ENCODE assay signal across 24 cellular contexts in genomic region chr12:19880076-19880475, GRCh38.
DNase-seq lines count a peak whose midpoint lies in the region; ATAC-seq, FAIRE-seq and TF ChIP-seq lines count a peak whose summit lies in the region.
"Had no signal": no experiment of that assay in that cellular context is flagged by ENCODE, and none has a peak within 500 bp of the region (broad histone marks: within the 10 kb centered on the region; RNA-seq: fewer than 3 reads in every experiment).

No MANE protein-coding gene starts in this region.

- no peak overlapping the region for H3K9ac ChIP-seq in smooth muscle cell (ENCODE audit: low read depth)
- H3K9ac ChIP-seq: BLaER1 had no signal

- TF ChIP-seq POLR2A in A549 (IDR thresholded peaks at IDR 0.05; ENCODE audit: low read length) = no peak

- CTCF ChIA-PET in A549 (lab: Yijun Ruan, JAX) = no interaction called here

- H3K79me2 ChIP-seq in smooth muscle cell (ENCODE audit: low read depth) = no peaks in the 10 kb centered on the region

- peaks cover 19% of the 10 kb centered on the region for H3K4me1 ChIP-seq in A549
- H3K4me1 ChIP-seq in smooth muscle cell (ENCODE audit: low read depth) = no peaks in the 10 kb centered on the region
- H3K4me1 ChIP-seq: BE2C, BLaER1 had no signal

- no peak for ATAC-seq in A549
- ATAC-seq: GM12878 had no signal

- H3K4me3 ChIP-seq in A549 = no peak overlapping the region
- no peak overlapping the region for H3K4me3 ChIP-seq in smooth muscle cell
- H3K4me3 ChIP-seq: BLaER1, GM12878 had no signal

- DNase-seq in A549 (ENCODE audit: low read depth in 1 of 2, low spot score in 1 of 2) = no peak
- peak; percentile 64 for DNase-seq in M059J (ENCODE audit: low read depth)
- DNase-seq in smooth muscle cell (lab: John Stamatoyannopoulos, UW; ENCODE audit: unreplicated experiment) = no peak
- no peak for DNase-seq in NCI-H2227 (lab: John Stamatoyannopoulos, UW; ENCODE audit: unreplicated experiment)
- no peak for DNase-seq in inferior parietal cortex (ENCODE audit: extremely low spot score)
- DNase-seq: ACHN; BE2C; C1 segment of cervical spinal cord; CD4-positive, alpha-beta memory T cell; CD4-positive, CD25-positive, alpha-beta regulatory T cell; CD8-positive, alpha-beta memory T cell; COR-L47; DMS 273 treated with DMSO at 0.1 percent for 48 hours; DMS153; DMS53; DMS79; DND-41; EL; GDM1 had no signal

- H3K36me3 ChIP-seq in smooth muscle cell (ENCODE audit: low read depth) = no peaks in the 10 kb centered on the region
- H3K36me3 ChIP-seq: BE2C, BLaER1 had no signal

- no peaks in the 10 kb centered on the region for H3K27me3 ChIP-seq in smooth muscle cell (ENCODE audit: low read depth)
- H3K27me3 ChIP-seq: BE2C, BLaER1 had no signal

- FAIRE-seq in A549 (lab: Jason Lieb, UNC) = peak; percentile 13
- FAIRE-seq: GM12878, GM12892, GM18507 had no signal

- POLR2A ChIA-PET in A549 (lab: Yijun Ruan, JAX) = no interaction called here

- TF ChIP-seq RAD21 in A549 (conservative IDR thresholded peaks at IDR 0.05 in 1 of 2, IDR thresholded peaks at IDR 0.05 in 1 of 2) = no peak

- TF ChIP-seq CTCF in A549 (IDR thresholded peaks at IDR 0.05) (no peak), smooth muscle cell (IDR thresholded peaks at IDR 0.05; ENCODE audit: borderline replicate concordance, insufficient read depth, poor library complexity, severe bottlenecking) (no peak)

- H3K27ac ChIP-seq in A549 (no peak overlapping the region), smooth muscle cell (ENCODE audit: low read depth) (no peak overlapping the region)
- H3K27ac ChIP-seq: 22Rv1, BLaER1 had no signal

- no peaks in the 10 kb centered on the region for H3K9me3 ChIP-seq in A549
- H3K9me3 ChIP-seq in smooth muscle cell (replicated peaks; ENCODE audit: low read depth) = no peaks in the 10 kb centered on the region
- H3K9me3 ChIP-seq: BE2C had no signal

- no peak for TF ChIP-seq EP300 in A549 (IDR thresholded peaks at IDR 0.05)

- H2AFZ ChIP-seq in smooth muscle cell (ENCODE audit: low read depth) = peak overlapping the region; percentile 50

- no peak overlapping the region for H3K4me2 ChIP-seq in A549
- no peak overlapping the region for H3K4me2 ChIP-seq in smooth muscle cell
- H3K4me2 ChIP-seq: BLaER1 had no signal

- H4K20me1 ChIP-seq in smooth muscle cell (ENCODE audit: low read depth) = no peaks in the 10 kb centered on the region
- H4K20me1 ChIP-seq: BLaER1 had no signal

- H3F3A ChIP-seq in smooth muscle cell (ENCODE audit: low read depth) = no peaks in the 10 kb centered on the region

TF ChIP-seq in A549, 52 proteins besides CTCF, POLR2A, EP300 and RAD21:
- TF ChIP-seq NR3C1 (IDR thresholded peaks at IDR 0.05) = no peak
- TF ChIP-seq MAZ (IDR thresholded peaks at IDR 0.05; ENCODE audit: borderline replicate concordance, low read depth, low read length) = no peak
- TF ChIP-seq MAX (IDR thresholded peaks at IDR 0.05) = no peak
- TF ChIP-seq CBX2 (IDR thresholded peaks at IDR 0.05; ENCODE audit: borderline replicate concordance, low read depth) = no peak
- no peak for TF ChIP-seq BCL3 (IDR thresholded peaks at IDR 0.05)
- no peak for TF ChIP-seq MYC (IDR thresholded peaks at IDR 0.05; ENCODE audit: borderline replicate concordance, low read length)
TF ChIP-seq in A549: peak in this region for 0.
